In the genomic region with DNA sequence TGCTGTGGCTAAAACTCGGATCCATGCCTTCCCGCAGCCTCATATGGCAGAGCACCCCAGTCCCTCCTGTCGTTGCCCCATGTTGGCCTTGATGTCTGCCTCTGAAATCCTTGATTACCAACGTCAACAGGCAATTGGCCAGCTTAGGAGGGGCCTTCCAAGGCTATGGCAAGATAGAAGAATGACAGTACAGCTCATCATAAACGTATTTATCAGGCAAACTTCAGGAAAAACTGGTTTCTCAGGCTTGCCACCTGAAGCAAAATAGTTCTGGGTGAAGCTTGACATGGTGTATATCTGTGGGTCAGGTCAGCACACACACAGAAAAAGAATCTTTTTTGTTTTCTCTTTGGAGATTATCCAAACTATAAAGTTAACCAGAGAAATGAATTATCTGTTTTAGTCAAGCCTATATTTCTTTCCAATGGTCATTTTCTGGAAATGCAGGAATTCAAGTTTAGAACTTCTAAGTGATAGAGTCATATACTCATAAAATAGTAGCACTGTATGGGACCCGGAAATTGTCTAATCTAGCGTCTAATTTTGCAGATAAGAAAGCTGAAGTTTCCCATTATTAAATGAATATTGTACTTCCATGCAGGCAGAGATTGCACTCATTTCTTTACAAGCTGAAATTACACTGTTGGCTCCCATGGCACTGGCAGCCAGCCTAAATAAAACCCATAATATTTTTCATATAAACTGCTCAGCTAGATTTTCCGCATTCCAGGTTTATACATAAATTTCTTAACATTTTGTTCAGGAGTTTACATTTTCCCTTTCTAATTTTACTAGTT, we compare ENCODE assay signal across 24 cellular contexts. TPM values are rescaled to one million over a fixed set of nuclear protein-coding genes. Genes with fewer than 3 reads are reported as not detected.
A peak's percentile ranks its signal among the peaks of the same experiment; 100 is the strongest.
DNase-seq lines count a peak whose midpoint lies in the region; ATAC-seq and TF ChIP-seq lines count a peak whose summit lies in the region.
"Had no signal": no experiment of that assay in that cellular context is flagged by ENCODE, and none has a peak within 500 bp of the region (broad histone marks: within the 10 kb centered on the region; RNA-seq: fewer than 3 reads in every experiment).

No MANE protein-coding gene starts in this region.

- peaks cover 0 to 4% of the 10 kb centered on the region in 2 donors for H3K4me1 ChIP-seq in breast epithelium
- H3K4me1 ChIP-seq in mammary epithelial cell (ENCODE audit: insufficient read depth, low read length): peaks cover 22% of the 10 kb centered on the region
- H3K4me1 ChIP-seq in mucosa of rectum (ENCODE audit: control insufficient read depth in 2 of 2, insufficient read depth in 2 of 2, low read length in 2 of 2): peaks cover 14 to 22% of the 10 kb centered on the region in 2 donors
- no peaks in the 10 kb centered on the region for H3K4me1 ChIP-seq in psoas muscle
- H3K4me1 ChIP-seq: BLaER1 had no signal

- no peak overlapping the region for H2AFZ ChIP-seq in mammary epithelial cell (ENCODE audit: low read depth, low read length)

- in situ Hi-C loops in mammary epithelial cell (cut with MboI; ENCODE audit: low sequenced_read_pairs in 2 of 2): no loop called here

- 44% methylated on average over 8 of the region's 8 CpGs for WGBS in mammary epithelial cell (ENCODE audit: low coverage, missing lambda C conversion rate)
- 72 to 76% (median 73%) methylated on average over 8 of the region's 8 CpGs for WGBS in psoas muscle, 3 donors

- H3K4me1 Mint-ChIP-seq in MCF 10A (ENCODE audit: insufficient read depth, unreplicated experiment): peaks cover 21% of the 10 kb centered on the region
- H3K4me1 Mint-ChIP-seq: neural crest cell had no signal

- BruUV-seq in MCF 10A (replicated peaks; lab: Mats Ljungman, UMichigan) (no TSS peak), mammary epithelial cell (replicated peaks; lab: Mats Ljungman, UMichigan) (no TSS peak)

- H3K27me3 ChIP-seq in breast epithelium (no peaks in the 10 kb centered on the region), mammary epithelial cell (ENCODE audit: insufficient read depth, low read length) (no peaks in the 10 kb centered on the region), mucosa of rectum (ENCODE audit: control insufficient read depth in 2 of 2, insufficient read depth in 2 of 2, low read length in 2 of 2) (peaks cover 0 to 2% of the 10 kb centered on the region in 2 donors), psoas muscle (ENCODE audit: insufficient read depth in 3 of 3, low read length in 2 of 3) (peaks cover 0 to under 1% (median 0%) of the 10 kb centered on the region in 3 donors)
- H3K27me3 ChIP-seq: BLaER1, brain microvascular endothelial cell, heart left ventricle had no signal

- intact Hi-C loops in breast epithelium (cut with DNase I; ENCODE audit: low total_unique reads) (no loop called here), MCF 10A (cut with micrococcal nuclease) (no loop called here), mammary epithelial cell (cut with micrococcal nuclease) (no loop called here), psoas muscle (cut with DNase I) (no loop called here)

- DNase-seq in breast epithelium (ENCODE audit: low spot score in 2 of 2) (peak in 1 of 2 donors; percentile 36), MCF 10A (ENCODE audit: unreplicated experiment) (no peak), mammary epithelial cell (peak; percentile 63), NOMO-1 treated with dmso at 0.1 percent for 144 hours (lab: John Stamatoyannopoulos, UW; ENCODE audit: unreplicated experiment) (no peak), psoas muscle (no peak), occipital lobe (lab: John Stamatoyannopoulos, UW) (no peak)
- DNase-seq: activated CD8-positive, alpha-beta memory T cell treated with anti-CD3 and anti-CD28 coated beads, Interleukin-2, amount 50 U/mL, for 48 hours; activated effector memory CD4-positive, alpha-beta T cell treated with Interleukin-2 at 50 U/mL for 16 hours; activated naive CD8-positive, alpha-beta T cell treated with anti-CD3 and anti-CD28 coated beads, Interleukin-2, amount 50 U/mL, for 24 hours; brain microvascular endothelial cell; cortex of kidney; heart left ventricle; left ventricle myocardium inferior; NCI-H1092; NCI-H2029; NCI-H345 had no signal

- peak overlapping the region; percentile 76 to 81 for H3K27ac ChIP-seq in breast epithelium
- no peak overlapping the region for H3K27ac ChIP-seq in mammary epithelial cell (ENCODE audit: insufficient read depth, low read depth, low read length)
- peak overlapping the region; percentile 38 to 72 for H3K27ac ChIP-seq in mucosa of rectum (ENCODE audit: low read depth in 2 of 2, low read length in 2 of 2)
- H3K27ac ChIP-seq in psoas muscle: no peak overlapping the region
- H3K27ac ChIP-seq: BLaER1, brain microvascular endothelial cell, heart left ventricle, left ventricle myocardium inferior, thoracic aorta had no signal

- TF ChIP-seq POLR2A in breast epithelium (IDR thresholded peaks at IDR 0.05): no peak

- no peak for ATAC-seq in GM19463 (IDR thresholded peaks at IDR 0.05; ENCODE audit: unreplicated experiment)
- no peak for ATAC-seq in psoas muscle
- ATAC-seq: activated naive CD8-positive, alpha-beta T cell treated with anti-CD3 and anti-CD28 coated beads, Interleukin-2, amount 50 U/mL, for 24 hours; heart left ventricle; Panc1; stimulated activated memory B cell treated with anti-CD40 and anti-IgM and Interleukin-4, amounts not matched to agents 10 μg/mL and 1 μg/mL and 100 μg/mL, for 72 hours; WTC11 had no signal

- H4K20me1 ChIP-seq in mammary epithelial cell (ENCODE audit: insufficient read depth, low read length): no peaks in the 10 kb centered on the region
- H4K20me1 ChIP-seq: BLaER1 had no signal

- H3K27ac Mint-ChIP-seq in MCF 10A (ENCODE audit: low read depth, unreplicated experiment): no peak overlapping the region
- H3K27ac Mint-ChIP-seq: activated naive CD8-positive, alpha-beta T cell treated with anti-CD3 and anti-CD28 coated beads, Interleukin-2, amount 50 U/mL, for 24 hours; WTC11 had no signal

- POLR2A ChIA-PET in MCF 10A (lab: Yijun Ruan, JAX): interaction anchor here (0.6 kb wide), 2 partner anchors 39 to 63 kb away, joined by 3 to 4 read pairs; no protein-coding TSS in a partner anchor

- CTCF ChIA-PET in MCF 10A (lab: Yijun Ruan, JAX) (no interaction called here), mammary epithelial cell (lab: Charles Lee; ENCODE audit: low non-redundant PET) (no interaction called here)

- peaks cover 14% of the 10 kb centered on the region for H3K27me3 Mint-ChIP-seq in MCF 10A (ENCODE audit: insufficient read depth, unreplicated experiment)

- H3K79me2 ChIP-seq in mammary epithelial cell (ENCODE audit: insufficient read depth, low read length): no peaks in the 10 kb centered on the region

- no peak overlapping the region for H3K4me2 ChIP-seq in mammary epithelial cell (ENCODE audit: insufficient read depth, low read depth, low read length)
- H3K4me2 ChIP-seq: BLaER1 had no signal

- no peaks in the 10 kb centered on the region for H3K36me3 Mint-ChIP-seq in MCF 10A (ENCODE audit: insufficient read depth, unreplicated experiment)
- H3K36me3 Mint-ChIP-seq: WTC11 had no signal

- H3K9me3 Mint-ChIP-seq in MCF 10A (ENCODE audit: unreplicated experiment): peaks cover 11% of the 10 kb centered on the region
- H3K9me3 Mint-ChIP-seq: activated naive CD8-positive, alpha-beta T cell treated with anti-CD3 and anti-CD28 coated beads, Interleukin-2, amount 50 U/mL, for 24 hours had no signal

- no peak overlapping the region for H3K4me3 Mint-ChIP-seq in MCF 10A (ENCODE audit: unreplicated experiment)
- H3K4me3 Mint-ChIP-seq: activated naive CD8-positive, alpha-beta T cell treated with anti-CD3 and anti-CD28 coated beads, Interleukin-2, amount 50 U/mL, for 24 hours; neural crest cell; stimulated activated memory B cell treated with anti-CD40 and anti-IgM and Interleukin-4, amounts not matched to agents 10 μg/mL and 1 μg/mL and 100 μg/mL, for 72 hours; WTC11 had no signal

- H3K4me3 ChIP-seq in breast epithelium: no peak overlapping the region
- no peak overlapping the region for H3K4me3 ChIP-seq in mammary epithelial cell (replicated peaks in 1 of 3; ENCODE audit: insufficient read depth in 1 of 3, low read depth in 2 of 3, low read length in 3 of 3)
- H3K4me3 ChIP-seq in mucosa of rectum (ENCODE audit: low read length in 2 of 2): no peak overlapping the region
- H3K4me3 ChIP-seq in psoas muscle: no peak overlapping the region
- H3K4me3 ChIP-seq: BLaER1, heart left ventricle, left ventricle myocardium inferior, thoracic aorta had no signal

- no peaks in the 10 kb centered on the region for H3K36me3 ChIP-seq in breast epithelium
- H3K36me3 ChIP-seq in mammary epithelial cell (ENCODE audit: insufficient read depth, low read length): no peaks in the 10 kb centered on the region
- H3K36me3 ChIP-seq in mucosa of rectum (ENCODE audit: control insufficient read depth in 2 of 2, insufficient read depth in 2 of 2, low read length in 2 of 2): no peaks in the 10 kb centered on the region
- no peaks in the 10 kb centered on the region for H3K36me3 ChIP-seq in psoas muscle (ENCODE audit: insufficient read depth in 1 of 2, low read depth in 1 of 2)
- H3K36me3 ChIP-seq: BLaER1, brain microvascular endothelial cell, heart left ventricle, left ventricle myocardium inferior, thoracic aorta had no signal

- H3K9me3 ChIP-seq in breast epithelium (no peaks in the 10 kb centered on the region), mammary epithelial cell (replicated peaks; ENCODE audit: insufficient read depth, low read length) (no peaks in the 10 kb centered on the region), mucosa of rectum (ENCODE audit: control insufficient read depth in 2 of 2, low read length in 2 of 2) (no peaks in the 10 kb centered on the region), psoas muscle (no peaks in the 10 kb centered on the region)
- H3K9me3 ChIP-seq: BLaER1, heart left ventricle, left ventricle myocardium inferior, thoracic aorta had no signal

- H3K9ac ChIP-seq in mammary epithelial cell (ENCODE audit: insufficient read depth, low read length) (no peak overlapping the region), mucosa of rectum (ENCODE audit: low read depth in 1 of 2, low read length in 2 of 2) (no peak overlapping the region)
- H3K9ac ChIP-seq: BLaER1 had no signal

- TF ChIP-seq CTCF in breast epithelium (IDR thresholded peaks at IDR 0.05): no peak
- TF ChIP-seq CTCF in MCF 10A (IDR thresholded peaks at IDR 0.05; ENCODE audit: unreplicated experiment): no peak
- no peak for TF ChIP-seq CTCF in mammary epithelial cell (conservative IDR thresholded peaks at IDR 0.05 in 1 of 2, IDR thresholded peaks at IDR 0.05 in 1 of 2; ENCODE audit: extremely low read depth in 1 of 2, insufficient read depth in 1 of 2, low read depth in 1 of 2, low read length in 2 of 2)
- no peak for TF ChIP-seq CTCF in psoas muscle (IDR thresholded peaks at IDR 0.05)

- dilution Hi-C loops in mammary epithelial cell (cut with HindIII; ENCODE audit: low sequenced_read_pairs): no loop called here

RNA-seq across cellular contexts. Expression of a gene that starts 24.4 kb away (rescaled TPM):
- 10 to 100 TPM; 10.9 to 63.3 (median 61.0) TPM for total RNA-seq in breast epithelium
- 18.9 and 20.7 TPM in 2 replicates for total RNA-seq in MCF 10A (2022)
- total RNA-seq in mammary epithelial cell: 10 to 100 TPM; 11.2 to 16.4 TPM
- polyA plus RNA-seq in mammary epithelial cell: 4.3 TPM
- polyA minus RNA-seq in mammary epithelial cell: 9.0 TPM
- 10 to 100 TPM; 14.2 to 23.8 (median 19.7) TPM for total RNA-seq in psoas muscle
- 1 to 10 TPM; 3.3 to 8.4 (median 4.5) TPM for polyA plus RNA-seq in psoas muscle
- 10.0 TPM for total RNA-seq in occipital lobe

RNA-seq across cellular contexts. Expression of a gene that starts 24.6 kb away (rescaled TPM):
- 10 to 100 TPM; 55.7 to 87.4 (median 84.2) TPM for total RNA-seq in breast epithelium
- total RNA-seq in MCF 10A (2022): 17.4 and 22.5 TPM in 2 replicates
- 10 to 100 TPM; 18.1 to 40.2 TPM for total RNA-seq in mammary epithelial cell
- polyA plus RNA-seq in mammary epithelial cell: 9.1 TPM
- polyA minus RNA-seq in mammary epithelial cell: 7.5 TPM
- 1 to 10 TPM; 6.1 to 9.2 (median 7.3) TPM for total RNA-seq in psoas muscle
- polyA plus RNA-seq in psoas muscle: 10 to 100 TPM in 1 of 3 donors, 1 to 10 TPM in 2; 4.0 to 16.4 (median 5.3) TPM
- total RNA-seq in occipital lobe: 48.0 TPM

Comparison
In these comparisons a context has a peak if more than half of its experiments do, and no peak if none do; other contexts are left out.
1. H3K27ac ChIP-seq: peak in breast epithelium (2 of 2) and mucosa of rectum (2 of 2); none in mammary epithelial cell (single experiment) and psoas muscle (single experiment).